2 cellular contexts compared by ENCODE assay signal in the genomic region with DNA sequence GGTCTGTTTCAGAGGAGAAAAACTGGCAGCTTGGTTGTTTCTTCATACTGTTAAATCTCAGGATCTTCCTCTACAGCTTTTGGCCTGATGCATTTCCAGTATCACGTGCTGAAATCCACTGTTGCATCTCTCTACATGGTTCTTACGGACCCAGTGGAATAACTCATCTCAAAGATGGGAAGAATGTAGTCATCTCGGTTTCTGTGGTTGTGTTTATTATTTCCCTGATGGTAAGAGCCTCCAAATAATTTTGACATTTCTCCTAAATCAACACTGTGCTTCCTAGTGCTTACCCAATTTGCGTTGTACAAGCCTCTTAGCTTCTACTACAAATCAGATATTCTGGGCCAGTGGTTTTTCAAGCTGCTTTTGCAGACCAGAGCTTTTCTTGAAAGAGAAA.
TF ChIP-seq lines count a peak whose summit lies in the region.

No MANE protein-coding gene starts in this region.

TF ChIP-seq in IMR-90, 13 proteins besides CTCF, POLR2A, EP300 and RAD21:
- TF ChIP-seq CHD1 (IDR thresholded peaks at IDR 0.05; ENCODE audit: low read depth, low read length): no peak
- TF ChIP-seq, protein P1, sequence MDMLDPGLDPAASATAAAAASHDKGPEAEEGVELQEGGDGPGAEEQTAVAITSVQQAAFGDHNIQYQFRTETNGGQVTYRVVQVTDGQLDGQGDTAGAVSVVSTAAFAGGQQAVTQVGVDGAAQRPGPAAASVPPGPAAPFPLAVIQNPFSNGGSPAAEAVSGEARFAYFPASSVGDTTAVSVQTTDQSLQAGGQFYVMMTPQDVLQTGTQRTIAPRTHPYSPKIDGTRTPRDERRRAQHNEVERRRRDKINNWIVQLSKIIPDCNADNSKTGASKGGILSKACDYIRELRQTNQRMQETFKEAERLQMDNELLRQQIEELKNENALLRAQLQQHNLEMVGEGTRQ (IDR thresholded peaks at IDR 0.05; ENCODE audit: low read depth, low read length): no peak
- no peak for TF ChIP-seq MAZ (IDR thresholded peaks at IDR 0.05; ENCODE audit: borderline replicate concordance, low read depth, low read length)
- no peak for TF ChIP-seq MXI1 (IDR thresholded peaks at IDR 0.05; ENCODE audit: borderline replicate concordance, low read depth, low read length)
- no peak for TF ChIP-seq RCOR1 (IDR thresholded peaks at IDR 0.05; ENCODE audit: insufficient replicate concordance, low read length)
- TF ChIP-seq NFE2L2 (IDR thresholded peaks at IDR 0.05; ENCODE audit: low read depth, low read length): no peak
- no peak for TF ChIP-seq RFX5 (IDR thresholded peaks at IDR 0.05; ENCODE audit: low read depth, low read length)
- TF ChIP-seq BHLHE40 (IDR thresholded peaks at IDR 0.05; ENCODE audit: low read depth, low read length): no peak
- TF ChIP-seq FOS (IDR thresholded peaks at IDR 0.05; ENCODE audit: low read depth, low read length): no peak
- TF ChIP-seq, protein P2, sequence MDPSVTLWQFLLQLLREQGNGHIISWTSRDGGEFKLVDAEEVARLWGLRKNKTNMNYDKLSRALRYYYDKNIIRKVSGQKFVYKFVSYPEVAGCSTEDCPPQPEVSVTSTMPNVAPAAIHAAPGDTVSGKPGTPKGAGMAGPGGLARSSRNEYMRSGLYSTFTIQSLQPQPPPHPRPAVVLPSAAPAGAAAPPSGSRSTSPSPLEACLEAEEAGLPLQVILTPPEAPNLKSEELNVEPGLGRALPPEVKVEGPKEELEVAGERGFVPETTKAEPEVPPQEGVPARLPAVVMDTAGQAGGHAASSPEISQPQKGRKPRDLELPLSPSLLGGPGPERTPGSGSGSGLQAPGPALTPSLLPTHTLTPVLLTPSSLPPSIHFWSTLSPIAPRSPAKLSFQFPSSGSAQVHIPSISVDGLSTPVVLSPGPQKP (IDR thresholded peaks at IDR 0.05; ENCODE audit: borderline replicate concordance, low read depth, low read length): no peak
- no peak for TF ChIP-seq SMC3 (IDR thresholded peaks at IDR 0.05; ENCODE audit: low read depth, low read length)
- TF ChIP-seq MAFK (IDR thresholded peaks at IDR 0.05; ENCODE audit: low read depth, low read length): no peak
- no peak for TF ChIP-seq CEBPB (IDR thresholded peaks at IDR 0.05; ENCODE audit: low read depth, low read length)

TF ChIP-seq in H1, 55 proteins besides CTCF, POLR2A, EP300 and RAD21:
- TF ChIP-seq BCL11A (IDR thresholded peaks at IDR 0.05; ENCODE audit: low read depth in 2 of 2, low read length in 2 of 2) (no peak), HDAC2 (IDR thresholded peaks at IDR 0.05; ENCODE audit: borderline replicate concordance in 1 of 2, low read depth in 2 of 2, low read length in 2 of 2) (no peak), TEAD4 (IDR thresholded peaks at IDR 0.05; ENCODE audit: low read depth, low read length) (no peak), TBP (IDR thresholded peaks at IDR 0.05; ENCODE audit: low read depth, low read length) (no peak), CBX5 (IDR thresholded peaks at IDR 0.05; ENCODE audit: low read depth, low read length) (no peak)
- TF ChIP-seq, protein P3, sequence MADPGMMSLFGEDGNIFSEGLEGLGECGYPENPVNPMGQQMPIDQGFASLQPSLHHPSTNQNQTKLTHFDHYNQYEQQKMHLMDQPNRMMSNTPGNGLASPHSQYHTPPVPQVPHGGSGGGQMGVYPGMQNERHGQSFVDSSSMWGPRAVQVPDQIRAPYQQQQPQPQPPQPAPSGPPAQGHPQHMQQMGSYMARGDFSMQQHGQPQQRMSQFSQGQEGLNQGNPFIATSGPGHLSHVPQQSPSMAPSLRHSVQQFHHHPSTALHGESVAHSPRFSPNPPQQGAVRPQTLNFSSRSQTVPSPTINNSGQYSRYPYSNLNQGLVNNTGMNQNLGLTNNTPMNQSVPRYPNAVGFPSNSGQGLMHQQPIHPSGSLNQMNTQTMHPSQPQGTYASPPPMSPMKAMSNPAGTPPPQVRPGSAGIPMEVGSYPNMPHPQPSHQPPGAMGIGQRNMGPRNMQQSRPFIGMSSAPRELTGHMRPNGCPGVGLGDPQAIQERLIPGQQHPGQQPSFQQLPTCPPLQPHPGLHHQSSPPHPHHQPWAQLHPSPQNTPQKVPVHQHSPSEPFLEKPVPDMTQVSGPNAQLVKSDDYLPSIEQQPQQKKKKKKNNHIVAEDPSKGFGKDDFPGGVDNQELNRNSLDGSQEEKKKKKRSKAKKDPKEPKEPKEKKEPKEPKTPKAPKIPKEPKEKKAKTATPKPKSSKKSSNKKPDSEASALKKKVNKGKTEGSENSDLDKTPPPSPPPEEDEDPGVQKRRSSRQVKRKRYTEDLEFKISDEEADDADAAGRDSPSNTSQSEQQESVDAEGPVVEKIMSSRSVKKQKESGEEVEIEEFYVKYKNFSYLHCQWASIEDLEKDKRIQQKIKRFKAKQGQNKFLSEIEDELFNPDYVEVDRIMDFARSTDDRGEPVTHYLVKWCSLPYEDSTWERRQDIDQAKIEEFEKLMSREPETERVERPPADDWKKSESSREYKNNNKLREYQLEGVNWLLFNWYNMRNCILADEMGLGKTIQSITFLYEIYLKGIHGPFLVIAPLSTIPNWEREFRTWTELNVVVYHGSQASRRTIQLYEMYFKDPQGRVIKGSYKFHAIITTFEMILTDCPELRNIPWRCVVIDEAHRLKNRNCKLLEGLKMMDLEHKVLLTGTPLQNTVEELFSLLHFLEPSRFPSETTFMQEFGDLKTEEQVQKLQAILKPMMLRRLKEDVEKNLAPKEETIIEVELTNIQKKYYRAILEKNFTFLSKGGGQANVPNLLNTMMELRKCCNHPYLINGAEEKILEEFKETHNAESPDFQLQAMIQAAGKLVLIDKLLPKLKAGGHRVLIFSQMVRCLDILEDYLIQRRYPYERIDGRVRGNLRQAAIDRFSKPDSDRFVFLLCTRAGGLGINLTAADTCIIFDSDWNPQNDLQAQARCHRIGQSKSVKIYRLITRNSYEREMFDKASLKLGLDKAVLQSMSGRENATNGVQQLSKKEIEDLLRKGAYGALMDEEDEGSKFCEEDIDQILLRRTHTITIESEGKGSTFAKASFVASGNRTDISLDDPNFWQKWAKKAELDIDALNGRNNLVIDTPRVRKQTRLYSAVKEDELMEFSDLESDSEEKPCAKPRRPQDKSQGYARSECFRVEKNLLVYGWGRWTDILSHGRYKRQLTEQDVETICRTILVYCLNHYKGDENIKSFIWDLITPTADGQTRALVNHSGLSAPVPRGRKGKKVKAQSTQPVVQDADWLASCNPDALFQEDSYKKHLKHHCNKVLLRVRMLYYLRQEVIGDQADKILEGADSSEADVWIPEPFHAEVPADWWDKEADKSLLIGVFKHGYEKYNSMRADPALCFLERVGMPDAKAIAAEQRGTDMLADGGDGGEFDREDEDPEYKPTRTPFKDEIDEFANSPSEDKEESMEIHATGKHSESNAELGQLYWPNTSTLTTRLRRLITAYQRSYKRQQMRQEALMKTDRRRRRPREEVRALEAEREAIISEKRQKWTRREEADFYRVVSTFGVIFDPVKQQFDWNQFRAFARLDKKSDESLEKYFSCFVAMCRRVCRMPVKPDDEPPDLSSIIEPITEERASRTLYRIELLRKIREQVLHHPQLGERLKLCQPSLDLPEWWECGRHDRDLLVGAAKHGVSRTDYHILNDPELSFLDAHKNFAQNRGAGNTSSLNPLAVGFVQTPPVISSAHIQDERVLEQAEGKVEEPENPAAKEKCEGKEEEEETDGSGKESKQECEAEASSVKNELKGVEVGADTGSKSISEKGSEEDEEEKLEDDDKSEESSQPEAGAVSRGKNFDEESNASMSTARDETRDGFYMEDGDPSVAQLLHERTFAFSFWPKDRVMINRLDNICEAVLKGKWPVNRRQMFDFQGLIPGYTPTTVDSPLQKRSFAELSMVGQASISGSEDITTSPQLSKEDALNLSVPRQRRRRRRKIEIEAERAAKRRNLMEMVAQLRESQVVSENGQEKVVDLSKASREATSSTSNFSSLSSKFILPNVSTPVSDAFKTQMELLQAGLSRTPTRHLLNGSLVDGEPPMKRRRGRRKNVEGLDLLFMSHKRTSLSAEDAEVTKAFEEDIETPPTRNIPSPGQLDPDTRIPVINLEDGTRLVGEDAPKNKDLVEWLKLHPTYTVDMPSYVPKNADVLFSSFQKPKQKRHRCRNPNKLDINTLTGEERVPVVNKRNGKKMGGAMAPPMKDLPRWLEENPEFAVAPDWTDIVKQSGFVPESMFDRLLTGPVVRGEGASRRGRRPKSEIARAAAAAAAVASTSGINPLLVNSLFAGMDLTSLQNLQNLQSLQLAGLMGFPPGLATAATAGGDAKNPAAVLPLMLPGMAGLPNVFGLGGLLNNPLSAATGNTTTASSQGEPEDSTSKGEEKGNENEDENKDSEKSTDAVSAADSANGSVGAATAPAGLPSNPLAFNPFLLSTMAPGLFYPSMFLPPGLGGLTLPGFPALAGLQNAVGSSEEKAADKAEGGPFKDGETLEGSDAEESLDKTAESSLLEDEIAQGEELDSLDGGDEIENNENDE (IDR thresholded peaks at IDR 0.05; ENCODE audit: insufficient replicate concordance, low read length): no peak
- TF ChIP-seq, protein P4, sequence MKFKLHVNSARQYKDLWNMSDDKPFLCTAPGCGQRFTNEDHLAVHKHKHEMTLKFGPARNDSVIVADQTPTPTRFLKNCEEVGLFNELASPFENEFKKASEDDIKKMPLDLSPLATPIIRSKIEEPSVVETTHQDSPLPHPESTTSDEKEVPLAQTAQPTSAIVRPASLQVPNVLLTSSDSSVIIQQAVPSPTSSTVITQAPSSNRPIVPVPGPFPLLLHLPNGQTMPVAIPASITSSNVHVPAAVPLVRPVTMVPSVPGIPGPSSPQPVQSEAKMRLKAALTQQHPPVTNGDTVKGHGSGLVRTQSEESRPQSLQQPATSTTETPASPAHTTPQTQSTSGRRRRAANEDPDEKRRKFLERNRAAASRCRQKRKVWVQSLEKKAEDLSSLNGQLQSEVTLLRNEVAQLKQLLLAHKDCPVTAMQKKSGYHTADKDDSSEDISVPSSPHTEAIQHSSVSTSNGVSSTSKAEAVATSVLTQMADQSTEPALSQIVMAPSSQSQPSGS (IDR thresholded peaks at IDR 0.05; ENCODE audit: low read length): no peak
